In the genomic region with DNA sequence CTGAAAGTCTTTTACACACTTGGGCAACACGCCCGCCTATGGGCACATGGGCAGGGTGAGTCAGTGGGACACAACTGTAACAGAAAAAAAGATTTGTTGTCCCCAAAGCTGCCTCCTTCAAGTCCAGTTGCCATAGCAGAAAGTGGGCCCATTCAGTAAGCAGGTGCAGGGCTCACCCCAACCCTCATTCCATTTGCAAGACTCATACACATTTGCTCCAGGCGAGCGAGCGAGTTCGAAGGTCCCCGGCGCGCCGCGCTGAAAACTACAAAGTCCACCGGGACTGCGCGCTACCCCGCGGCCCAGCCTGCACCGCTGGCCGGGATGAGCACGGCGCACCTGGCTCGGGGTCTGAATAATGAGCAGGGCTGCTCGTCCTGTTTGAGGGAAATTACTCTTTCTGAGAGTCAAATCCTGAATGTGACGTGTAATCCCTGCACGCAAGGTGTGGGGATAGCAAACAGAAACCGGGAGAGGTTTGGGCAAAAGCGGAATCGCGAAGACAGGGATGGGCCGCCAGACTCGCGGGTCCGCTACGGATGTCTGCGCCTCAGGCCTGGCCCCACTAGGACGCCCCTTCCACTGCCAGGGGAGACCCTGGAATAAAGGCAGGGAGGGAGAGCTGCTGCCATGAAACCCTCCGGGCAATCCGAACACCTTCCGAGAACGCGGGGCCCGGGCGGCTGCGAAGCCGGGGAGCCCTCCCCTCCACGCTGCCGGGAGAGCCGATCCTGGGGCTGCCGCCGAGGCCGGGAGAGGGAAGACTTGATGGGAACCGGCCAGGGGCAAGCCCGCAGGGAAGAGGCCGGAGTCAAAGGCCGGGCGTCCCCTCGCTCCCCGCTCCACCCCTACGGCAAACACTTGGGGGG, we compare ENCODE assay signal across 1 cellular context.
TF ChIP-seq lines count a peak whose summit lies in the region.

No MANE protein-coding gene starts in this region.

TF ChIP-seq in HepG2, 621 proteins besides CTCF, POLR2A, EP300 and RAD21 (continued from another document and continues in another):
- peak; percentile 83 for TF ChIP-seq YEATS4 (CRISPR knock-in tag; IDR thresholded peaks at IDR 0.05; ENCODE audit: borderline replicate concordance)
- TF ChIP-seq ZNF781 (CRISPR knock-in tag; IDR thresholded peaks at IDR 0.05; ENCODE audit: borderline replicate concordance, not compliant biosample characterization), result no peak
- TF ChIP-seq SRY (CRISPR knock-in tag; IDR thresholded peaks at IDR 0.05), result peak; percentile 80
- TF ChIP-seq, protein P1, sequence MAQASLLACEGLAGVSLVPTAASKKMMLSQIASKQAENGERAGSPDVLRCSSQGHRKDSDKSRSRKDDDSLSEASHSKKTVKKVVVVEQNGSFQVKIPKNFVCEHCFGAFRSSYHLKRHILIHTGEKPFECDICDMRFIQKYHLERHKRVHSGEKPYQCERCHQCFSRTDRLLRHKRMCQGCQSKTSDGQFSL (CRISPR knock-in tag; IDR thresholded peaks at IDR 0.05), result no peak
- TF ChIP-seq PHF8 (CRISPR knock-in tag; IDR thresholded peaks at IDR 0.05), result peak; percentile 63
- TF ChIP-seq ZBTB7B (CRISPR knock-in tag; IDR thresholded peaks at IDR 0.05), result peak; percentile 74; the same call in 1 of the 2 replicates
- TF ChIP-seq, protein P2, sequence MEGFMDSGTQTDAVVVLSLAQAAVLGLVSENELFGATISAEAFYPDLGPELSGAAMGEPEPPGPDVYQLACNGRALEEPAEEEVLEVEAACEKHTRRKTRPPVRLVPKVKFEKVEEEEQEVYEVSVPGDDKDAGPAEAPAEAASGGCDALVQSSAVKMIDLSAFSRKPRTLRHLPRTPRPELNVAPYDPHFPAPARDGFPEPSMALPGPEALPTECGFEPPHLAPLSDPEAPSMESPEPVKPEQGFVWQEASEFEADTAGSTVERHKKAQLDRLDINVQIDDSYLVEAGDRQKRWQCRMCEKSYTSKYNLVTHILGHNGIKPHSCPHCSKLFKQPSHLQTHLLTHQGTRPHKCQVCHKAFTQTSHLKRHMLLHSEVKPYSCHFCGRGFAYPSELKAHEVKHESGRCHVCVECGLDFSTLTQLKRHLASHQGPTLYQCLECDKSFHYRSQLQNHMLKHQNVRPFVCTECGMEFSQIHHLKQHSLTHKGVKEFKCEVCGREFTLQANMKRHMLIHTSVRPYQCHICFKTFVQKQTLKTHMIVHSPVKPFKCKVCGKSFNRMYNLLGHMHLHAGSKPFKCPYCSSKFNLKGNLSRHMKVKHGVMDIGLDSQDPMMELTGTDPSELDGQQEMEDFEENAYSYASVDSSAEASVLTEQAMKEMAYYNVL (CRISPR knock-in tag; IDR thresholded peaks at IDR 0.05; ENCODE audit: borderline replicate concordance), result no peak
- 0 out of 2 replicates have a peak, but pooled peaks have one; percentile 53 for TF ChIP-seq ZNF678 (CRISPR knock-in tag; IDR thresholded peaks at IDR 0.05)
- TF ChIP-seq, protein P3, sequence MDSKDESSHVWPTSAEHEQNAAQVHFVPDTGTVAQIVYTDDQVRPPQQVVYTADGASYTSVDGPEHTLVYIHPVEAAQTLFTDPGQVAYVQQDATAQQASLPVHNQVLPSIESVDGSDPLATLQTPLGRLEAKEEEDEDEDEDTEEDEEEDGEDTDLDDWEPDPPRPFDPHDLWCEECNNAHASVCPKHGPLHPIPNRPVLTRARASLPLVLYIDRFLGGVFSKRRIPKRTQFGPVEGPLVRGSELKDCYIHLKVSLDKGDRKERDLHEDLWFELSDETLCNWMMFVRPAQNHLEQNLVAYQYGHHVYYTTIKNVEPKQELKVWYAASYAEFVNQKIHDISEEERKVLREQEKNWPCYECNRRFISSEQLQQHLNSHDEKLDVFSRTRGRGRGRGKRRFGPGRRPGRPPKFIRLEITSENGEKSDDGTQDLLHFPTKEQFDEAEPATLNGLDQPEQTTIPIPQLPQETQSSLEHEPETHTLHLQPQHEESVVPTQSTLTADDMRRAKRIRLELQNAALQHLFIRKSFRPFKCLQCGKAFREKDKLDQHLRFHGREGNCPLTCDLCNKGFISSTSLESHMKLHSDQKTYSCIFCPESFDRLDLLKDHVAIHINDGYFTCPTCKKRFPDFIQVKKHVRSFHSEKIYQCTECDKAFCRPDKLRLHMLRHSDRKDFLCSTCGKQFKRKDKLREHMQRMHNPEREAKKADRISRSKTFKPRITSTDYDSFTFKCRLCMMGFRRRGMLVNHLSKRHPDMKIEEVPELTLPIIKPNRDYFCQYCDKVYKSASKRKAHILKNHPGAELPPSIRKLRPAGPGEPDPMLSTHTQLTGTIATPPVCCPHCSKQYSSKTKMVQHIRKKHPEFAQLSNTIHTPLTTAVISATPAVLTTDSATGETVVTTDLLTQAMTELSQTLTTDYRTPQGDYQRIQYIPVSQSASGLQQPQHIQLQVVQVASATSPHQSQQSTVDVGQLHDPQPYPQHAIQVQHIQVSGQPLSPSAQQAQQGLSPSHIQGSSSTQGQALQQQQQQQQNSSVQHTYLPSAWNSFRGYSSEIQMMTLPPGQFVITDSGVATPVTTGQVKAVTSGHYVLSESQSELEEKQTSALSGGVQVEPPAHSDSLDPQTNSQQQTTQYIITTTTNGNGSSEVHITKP (CRISPR knock-in tag; IDR thresholded peaks at IDR 0.05; ENCODE audit: low read depth), result no peak
- no peak for TF ChIP-seq NFE2L2 (IDR thresholded peaks at IDR 0.05; ENCODE audit: low read length)
- no peak for TF ChIP-seq SIX4 (CRISPR knock-in tag; IDR thresholded peaks at IDR 0.05)
- TF ChIP-seq, protein P4, sequence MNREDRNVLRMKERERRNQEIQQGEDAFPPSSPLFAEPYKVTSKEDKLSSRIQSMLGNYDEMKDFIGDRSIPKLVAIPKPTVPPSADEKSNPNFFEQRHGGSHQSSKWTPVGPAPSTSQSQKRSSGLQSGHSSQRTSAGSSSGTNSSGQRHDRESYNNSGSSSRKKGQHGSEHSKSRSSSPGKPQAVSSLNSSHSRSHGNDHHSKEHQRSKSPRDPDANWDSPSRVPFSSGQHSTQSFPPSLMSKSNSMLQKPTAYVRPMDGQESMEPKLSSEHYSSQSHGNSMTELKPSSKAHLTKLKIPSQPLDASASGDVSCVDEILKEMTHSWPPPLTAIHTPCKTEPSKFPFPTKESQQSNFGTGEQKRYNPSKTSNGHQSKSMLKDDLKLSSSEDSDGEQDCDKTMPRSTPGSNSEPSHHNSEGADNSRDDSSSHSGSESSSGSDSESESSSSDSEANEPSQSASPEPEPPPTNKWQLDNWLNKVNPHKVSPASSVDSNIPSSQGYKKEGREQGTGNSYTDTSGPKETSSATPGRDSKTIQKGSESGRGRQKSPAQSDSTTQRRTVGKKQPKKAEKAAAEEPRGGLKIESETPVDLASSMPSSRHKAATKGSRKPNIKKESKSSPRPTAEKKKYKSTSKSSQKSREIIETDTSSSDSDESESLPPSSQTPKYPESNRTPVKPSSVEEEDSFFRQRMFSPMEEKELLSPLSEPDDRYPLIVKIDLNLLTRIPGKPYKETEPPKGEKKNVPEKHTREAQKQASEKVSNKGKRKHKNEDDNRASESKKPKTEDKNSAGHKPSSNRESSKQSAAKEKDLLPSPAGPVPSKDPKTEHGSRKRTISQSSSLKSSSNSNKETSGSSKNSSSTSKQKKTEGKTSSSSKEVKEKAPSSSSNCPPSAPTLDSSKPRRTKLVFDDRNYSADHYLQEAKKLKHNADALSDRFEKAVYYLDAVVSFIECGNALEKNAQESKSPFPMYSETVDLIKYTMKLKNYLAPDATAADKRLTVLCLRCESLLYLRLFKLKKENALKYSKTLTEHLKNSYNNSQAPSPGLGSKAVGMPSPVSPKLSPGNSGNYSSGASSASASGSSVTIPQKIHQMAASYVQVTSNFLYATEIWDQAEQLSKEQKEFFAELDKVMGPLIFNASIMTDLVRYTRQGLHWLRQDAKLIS (CRISPR knock-in tag; IDR thresholded peaks at IDR 0.05), result no peak
- peak; percentile 81; the same call in 1 of the 2 replicates for TF ChIP-seq ZNF543 (CRISPR knock-in tag; IDR thresholded peaks at IDR 0.05)
- TF ChIP-seq, protein P5, sequence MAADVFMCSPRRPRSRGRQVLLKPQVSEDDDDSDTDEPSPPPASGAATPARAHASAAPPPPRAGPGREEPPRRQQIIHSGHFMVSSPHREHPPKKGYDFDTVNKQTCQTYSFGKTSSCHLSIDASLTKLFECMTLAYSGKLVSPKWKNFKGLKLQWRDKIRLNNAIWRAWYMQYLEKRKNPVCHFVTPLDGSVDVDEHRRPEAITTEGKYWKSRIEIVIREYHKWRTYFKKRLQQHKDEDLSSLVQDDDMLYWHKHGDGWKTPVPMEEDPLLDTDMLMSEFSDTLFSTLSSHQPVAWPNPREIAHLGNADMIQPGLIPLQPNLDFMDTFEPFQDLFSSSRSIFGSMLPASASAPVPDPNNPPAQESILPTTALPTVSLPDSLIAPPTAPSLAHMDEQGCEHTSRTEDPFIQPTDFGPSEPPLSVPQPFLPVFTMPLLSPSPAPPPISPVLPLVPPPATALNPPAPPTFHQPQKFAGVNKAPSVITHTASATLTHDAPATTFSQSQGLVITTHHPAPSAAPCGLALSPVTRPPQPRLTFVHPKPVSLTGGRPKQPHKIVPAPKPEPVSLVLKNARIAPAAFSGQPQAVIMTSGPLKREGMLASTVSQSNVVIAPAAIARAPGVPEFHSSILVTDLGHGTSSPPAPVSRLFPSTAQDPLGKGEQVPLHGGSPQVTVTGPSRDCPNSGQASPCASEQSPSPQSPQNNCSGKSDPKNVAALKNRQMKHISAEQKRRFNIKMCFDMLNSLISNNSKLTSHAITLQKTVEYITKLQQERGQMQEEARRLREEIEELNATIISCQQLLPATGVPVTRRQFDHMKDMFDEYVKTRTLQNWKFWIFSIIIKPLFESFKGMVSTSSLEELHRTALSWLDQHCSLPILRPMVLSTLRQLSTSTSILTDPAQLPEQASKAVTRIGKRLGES (CRISPR knock-in tag; IDR thresholded peaks at IDR 0.05; ENCODE audit: borderline replicate concordance), result no peak
- TF ChIP-seq, protein P6, sequence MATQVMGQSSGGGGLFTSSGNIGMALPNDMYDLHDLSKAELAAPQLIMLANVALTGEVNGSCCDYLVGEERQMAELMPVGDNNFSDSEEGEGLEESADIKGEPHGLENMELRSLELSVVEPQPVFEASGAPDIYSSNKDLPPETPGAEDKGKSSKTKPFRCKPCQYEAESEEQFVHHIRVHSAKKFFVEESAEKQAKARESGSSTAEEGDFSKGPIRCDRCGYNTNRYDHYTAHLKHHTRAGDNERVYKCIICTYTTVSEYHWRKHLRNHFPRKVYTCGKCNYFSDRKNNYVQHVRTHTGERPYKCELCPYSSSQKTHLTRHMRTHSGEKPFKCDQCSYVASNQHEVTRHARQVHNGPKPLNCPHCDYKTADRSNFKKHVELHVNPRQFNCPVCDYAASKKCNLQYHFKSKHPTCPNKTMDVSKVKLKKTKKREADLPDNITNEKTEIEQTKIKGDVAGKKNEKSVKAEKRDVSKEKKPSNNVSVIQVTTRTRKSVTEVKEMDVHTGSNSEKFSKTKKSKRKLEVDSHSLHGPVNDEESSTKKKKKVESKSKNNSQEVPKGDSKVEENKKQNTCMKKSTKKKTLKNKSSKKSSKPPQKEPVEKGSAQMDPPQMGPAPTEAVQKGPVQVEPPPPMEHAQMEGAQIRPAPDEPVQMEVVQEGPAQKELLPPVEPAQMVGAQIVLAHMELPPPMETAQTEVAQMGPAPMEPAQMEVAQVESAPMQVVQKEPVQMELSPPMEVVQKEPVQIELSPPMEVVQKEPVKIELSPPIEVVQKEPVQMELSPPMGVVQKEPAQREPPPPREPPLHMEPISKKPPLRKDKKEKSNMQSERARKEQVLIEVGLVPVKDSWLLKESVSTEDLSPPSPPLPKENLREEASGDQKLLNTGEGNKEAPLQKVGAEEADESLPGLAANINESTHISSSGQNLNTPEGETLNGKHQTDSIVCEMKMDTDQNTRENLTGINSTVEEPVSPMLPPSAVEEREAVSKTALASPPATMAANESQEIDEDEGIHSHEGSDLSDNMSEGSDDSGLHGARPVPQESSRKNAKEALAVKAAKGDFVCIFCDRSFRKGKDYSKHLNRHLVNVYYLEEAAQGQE (IDR thresholded peaks at IDR 0.05; ENCODE audit: borderline replicate concordance in 1 of 2, low read depth in 1 of 2, low read length in 2 of 2), result peak in 1 of 2 experiments; percentile 54; a peak in 1 of 4 replicates
- no peak for TF ChIP-seq SRSF9 (IDR thresholded peaks at IDR 0.05; ENCODE audit: borderline replicate concordance, insufficient read depth, low read depth, low read length, poor library complexity, severe bottlenecking)
- no peak for TF ChIP-seq RNF2 (conservative IDR thresholded peaks at IDR 0.05; ENCODE audit: low read depth)
- no peak for TF ChIP-seq ZKSCAN5 (CRISPR knock-in tag; IDR thresholded peaks at IDR 0.05)
- TF ChIP-seq ZNF431 (CRISPR knock-in tag; IDR thresholded peaks at IDR 0.05; ENCODE audit: borderline replicate concordance, low read depth), result 0 out of 2 replicates have a peak, but pooled peaks have one; percentile 43
- TF ChIP-seq SOX6 (IDR thresholded peaks at IDR 0.05), result no peak
- TF ChIP-seq SOX6 (CRISPR knock-in tag; IDR thresholded peaks at IDR 0.05), result peak; percentile 63
- no peak for TF ChIP-seq RFX3 (CRISPR knock-in tag; IDR thresholded peaks at IDR 0.05)
- no peak for TF ChIP-seq ZNF563 (CRISPR knock-in tag; IDR thresholded peaks at IDR 0.05)
- TF ChIP-seq SP5 (CRISPR knock-in tag; IDR thresholded peaks at IDR 0.05; ENCODE audit: borderline replicate concordance, low read depth), result no peak
- TF ChIP-seq, protein P7, sequence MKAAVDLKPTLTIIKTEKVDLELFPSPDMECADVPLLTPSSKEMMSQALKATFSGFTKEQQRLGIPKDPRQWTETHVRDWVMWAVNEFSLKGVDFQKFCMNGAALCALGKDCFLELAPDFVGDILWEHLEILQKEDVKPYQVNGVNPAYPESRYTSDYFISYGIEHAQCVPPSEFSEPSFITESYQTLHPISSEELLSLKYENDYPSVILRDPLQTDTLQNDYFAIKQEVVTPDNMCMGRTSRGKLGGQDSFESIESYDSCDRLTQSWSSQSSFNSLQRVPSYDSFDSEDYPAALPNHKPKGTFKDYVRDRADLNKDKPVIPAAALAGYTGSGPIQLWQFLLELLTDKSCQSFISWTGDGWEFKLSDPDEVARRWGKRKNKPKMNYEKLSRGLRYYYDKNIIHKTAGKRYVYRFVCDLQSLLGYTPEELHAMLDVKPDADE (CRISPR knock-in tag; IDR thresholded peaks at IDR 0.05), result no peak
- TF ChIP-seq ZNF552 (CRISPR knock-in tag; IDR thresholded peaks at IDR 0.05; ENCODE audit: borderline replicate concordance), result no peak
- TF ChIP-seq FOSL1 (CRISPR knock-in tag; IDR thresholded peaks at IDR 0.05; ENCODE audit: borderline replicate concordance), result peak; percentile 79
- TF ChIP-seq, protein P8, sequence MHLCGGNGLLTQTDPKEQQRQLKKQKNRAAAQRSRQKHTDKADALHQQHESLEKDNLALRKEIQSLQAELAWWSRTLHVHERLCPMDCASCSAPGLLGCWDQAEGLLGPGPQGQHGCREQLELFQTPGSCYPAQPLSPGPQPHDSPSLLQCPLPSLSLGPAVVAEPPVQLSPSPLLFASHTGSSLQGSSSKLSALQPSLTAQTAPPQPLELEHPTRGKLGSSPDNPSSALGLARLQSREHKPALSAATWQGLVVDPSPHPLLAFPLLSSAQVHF (CRISPR knock-in tag; IDR thresholded peaks at IDR 0.05), result no peak
- TF ChIP-seq, protein P9, sequence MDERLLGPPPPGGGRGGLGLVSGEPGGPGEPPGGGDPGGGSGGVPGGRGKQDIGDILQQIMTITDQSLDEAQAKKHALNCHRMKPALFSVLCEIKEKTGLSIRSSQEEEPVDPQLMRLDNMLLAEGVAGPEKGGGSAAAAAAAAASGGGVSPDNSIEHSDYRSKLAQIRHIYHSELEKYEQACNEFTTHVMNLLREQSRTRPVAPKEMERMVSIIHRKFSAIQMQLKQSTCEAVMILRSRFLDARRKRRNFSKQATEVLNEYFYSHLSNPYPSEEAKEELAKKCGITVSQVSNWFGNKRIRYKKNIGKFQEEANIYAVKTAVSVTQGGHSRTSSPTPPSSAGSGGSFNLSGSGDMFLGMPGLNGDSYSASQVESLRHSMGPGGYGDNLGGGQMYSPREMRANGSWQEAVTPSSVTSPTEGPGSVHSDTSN (CRISPR knock-in tag; IDR thresholded peaks at IDR 0.05), result no peak
- TF ChIP-seq ZNF235 (CRISPR knock-in tag; IDR thresholded peaks at IDR 0.05; ENCODE audit: borderline replicate concordance), result no peak
